ENCODE assay signal across 8 cellular contexts in genomic region chr10:91797874-91798735, GRCh38. TPM values are rescaled to one million over a fixed set of nuclear protein-coding genes. Genes with fewer than 3 reads are reported as not detected.
DNase-seq lines count a peak whose midpoint lies in the region; ATAC-seq and TF ChIP-seq lines count a peak whose summit lies in the region.

TNKS2 (plus strand) TSS chr10:91798426; CDS start chr10:91798691, 265 bp downstream.

- peak within 1 kb of the TSS; percentile 97 for H3K27ac ChIP-seq in C4-2B

- DNase-seq in NCI-H748 treated with DMSO at 0.1 percent for 48 hours (lab: John Stamatoyannopoulos, UW) = peak; percentile 82
- DNase-seq in activated CD4-positive, alpha-beta T cell treated with anti-CD3 and anti-CD28 coated beads, Interleukin-2, amount 50 U/mL, for 24 hours (ENCODE audit: low read depth in 1 of 2, low spot score in 1 of 2) = peak; percentile 83 to 90
- peak; percentile 93 for DNase-seq in dedifferentiated amniotic fluid mesenchymal stem cell (ENCODE audit: extremely low spot score)
- peak; percentile 96 for DNase-seq in left lobe of liver (ENCODE audit: low spot score)
- DNase-seq in stimulated activated CD4-positive, alpha-beta T cell treated with anti-CD3 and anti-CD28 coated beads, Interleukin-2, amount 100 ng/mL, for 24 hours = peak; percentile 92 to 94

- peak; percentile 64 for ATAC-seq in GM19351 (IDR thresholded peaks at IDR 0.05; ENCODE audit: unreplicated experiment)
- peak; percentile 66 for ATAC-seq in HG03520 (IDR thresholded peaks at IDR 0.05; ENCODE audit: unreplicated experiment)
- ATAC-seq in left lobe of liver = peak; percentile 88

- no peak for TF ChIP-seq CTCF in C4-2B (conservative IDR thresholded peaks at IDR 0.05)

RNA-seq across cellular contexts. Expression of gene TNKS2, which starts in this region (rescaled TPM):
- 11.8 TPM for total RNA-seq in left lobe of liver

Comparison
In these comparisons a context has a peak if more than half of its experiments do, and no peak if none do; other contexts are left out.
1. Peak in every context shown above with its lines: DNase-seq, ATAC-seq and H3K27ac ChIP-seq.